1 cellular context compared by ENCODE assay signal in the genomic region with DNA sequence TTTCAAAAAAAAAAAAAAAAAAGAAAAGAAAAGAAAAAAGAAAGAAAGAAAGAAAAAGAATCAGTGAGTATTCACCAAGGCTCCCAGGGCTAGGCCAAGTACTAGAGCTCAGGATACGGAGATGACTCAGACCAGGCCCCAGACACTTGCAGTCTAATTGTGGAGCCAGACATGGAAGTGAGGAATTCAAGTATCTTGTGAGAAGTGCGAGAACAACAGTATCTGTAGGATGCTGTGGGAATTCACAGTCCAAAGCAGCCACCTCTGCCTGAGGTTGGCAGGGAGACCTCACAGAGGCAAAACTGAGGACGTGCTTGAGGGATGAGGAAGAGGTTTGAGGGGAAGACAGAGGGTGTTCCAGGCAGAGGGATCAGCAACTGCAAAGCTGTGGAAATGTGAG.
TF ChIP-seq lines count a peak whose summit lies in the region.

No MANE protein-coding gene starts in this region.

TF ChIP-seq in H1, 55 proteins besides CTCF, POLR2A, EP300 and RAD21:
- TF ChIP-seq SP4 (IDR thresholded peaks at IDR 0.05; ENCODE audit: low read length) (no peak), BRCA1 (IDR thresholded peaks at IDR 0.05; ENCODE audit: low read depth, low read length) (no peak), NANOG (IDR thresholded peaks at IDR 0.05; ENCODE audit: insufficient read depth, low read depth, low read length, poor library complexity, severe bottlenecking) (no peak), SRF (IDR thresholded peaks at IDR 0.05; ENCODE audit: low read depth, low read length) (no peak), EGR1 (IDR thresholded peaks at IDR 0.05; ENCODE audit: borderline replicate concordance, low read depth, low read length) (no peak), FOSL1 (IDR thresholded peaks at IDR 0.05; ENCODE audit: insufficient read depth, low read depth, low read length) (no peak), GTF2F1 (IDR thresholded peaks at IDR 0.05; ENCODE audit: borderline replicate concordance, low read depth, low read length) (no peak), BCL11A (IDR thresholded peaks at IDR 0.05; ENCODE audit: low read depth in 2 of 2, low read length in 2 of 2) (no peak), SAP30 (IDR thresholded peaks at IDR 0.05; ENCODE audit: insufficient read depth, insufficient replicate concordance, low read length) (no peak), CBX8 (IDR thresholded peaks at IDR 0.05; ENCODE audit: borderline replicate concordance, low read depth, low read length) (no peak), CHD2 (IDR thresholded peaks at IDR 0.05; ENCODE audit: low read length) (no peak), RXRA (IDR thresholded peaks at IDR 0.05; ENCODE audit: insufficient read depth, low read depth, low read length) (no peak)
- TF ChIP-seq, protein P1, sequence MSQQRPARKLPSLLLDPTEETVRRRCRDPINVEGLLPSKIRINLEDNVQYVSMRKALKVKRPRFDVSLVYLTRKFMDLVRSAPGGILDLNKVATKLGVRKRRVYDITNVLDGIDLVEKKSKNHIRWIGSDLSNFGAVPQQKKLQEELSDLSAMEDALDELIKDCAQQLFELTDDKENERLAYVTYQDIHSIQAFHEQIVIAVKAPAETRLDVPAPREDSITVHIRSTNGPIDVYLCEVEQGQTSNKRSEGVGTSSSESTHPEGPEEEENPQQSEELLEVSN (IDR thresholded peaks at IDR 0.05): no peak
- TF ChIP-seq, protein P2, sequence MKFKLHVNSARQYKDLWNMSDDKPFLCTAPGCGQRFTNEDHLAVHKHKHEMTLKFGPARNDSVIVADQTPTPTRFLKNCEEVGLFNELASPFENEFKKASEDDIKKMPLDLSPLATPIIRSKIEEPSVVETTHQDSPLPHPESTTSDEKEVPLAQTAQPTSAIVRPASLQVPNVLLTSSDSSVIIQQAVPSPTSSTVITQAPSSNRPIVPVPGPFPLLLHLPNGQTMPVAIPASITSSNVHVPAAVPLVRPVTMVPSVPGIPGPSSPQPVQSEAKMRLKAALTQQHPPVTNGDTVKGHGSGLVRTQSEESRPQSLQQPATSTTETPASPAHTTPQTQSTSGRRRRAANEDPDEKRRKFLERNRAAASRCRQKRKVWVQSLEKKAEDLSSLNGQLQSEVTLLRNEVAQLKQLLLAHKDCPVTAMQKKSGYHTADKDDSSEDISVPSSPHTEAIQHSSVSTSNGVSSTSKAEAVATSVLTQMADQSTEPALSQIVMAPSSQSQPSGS (IDR thresholded peaks at IDR 0.05; ENCODE audit: low read length): no peak
- TF ChIP-seq, protein P3, sequence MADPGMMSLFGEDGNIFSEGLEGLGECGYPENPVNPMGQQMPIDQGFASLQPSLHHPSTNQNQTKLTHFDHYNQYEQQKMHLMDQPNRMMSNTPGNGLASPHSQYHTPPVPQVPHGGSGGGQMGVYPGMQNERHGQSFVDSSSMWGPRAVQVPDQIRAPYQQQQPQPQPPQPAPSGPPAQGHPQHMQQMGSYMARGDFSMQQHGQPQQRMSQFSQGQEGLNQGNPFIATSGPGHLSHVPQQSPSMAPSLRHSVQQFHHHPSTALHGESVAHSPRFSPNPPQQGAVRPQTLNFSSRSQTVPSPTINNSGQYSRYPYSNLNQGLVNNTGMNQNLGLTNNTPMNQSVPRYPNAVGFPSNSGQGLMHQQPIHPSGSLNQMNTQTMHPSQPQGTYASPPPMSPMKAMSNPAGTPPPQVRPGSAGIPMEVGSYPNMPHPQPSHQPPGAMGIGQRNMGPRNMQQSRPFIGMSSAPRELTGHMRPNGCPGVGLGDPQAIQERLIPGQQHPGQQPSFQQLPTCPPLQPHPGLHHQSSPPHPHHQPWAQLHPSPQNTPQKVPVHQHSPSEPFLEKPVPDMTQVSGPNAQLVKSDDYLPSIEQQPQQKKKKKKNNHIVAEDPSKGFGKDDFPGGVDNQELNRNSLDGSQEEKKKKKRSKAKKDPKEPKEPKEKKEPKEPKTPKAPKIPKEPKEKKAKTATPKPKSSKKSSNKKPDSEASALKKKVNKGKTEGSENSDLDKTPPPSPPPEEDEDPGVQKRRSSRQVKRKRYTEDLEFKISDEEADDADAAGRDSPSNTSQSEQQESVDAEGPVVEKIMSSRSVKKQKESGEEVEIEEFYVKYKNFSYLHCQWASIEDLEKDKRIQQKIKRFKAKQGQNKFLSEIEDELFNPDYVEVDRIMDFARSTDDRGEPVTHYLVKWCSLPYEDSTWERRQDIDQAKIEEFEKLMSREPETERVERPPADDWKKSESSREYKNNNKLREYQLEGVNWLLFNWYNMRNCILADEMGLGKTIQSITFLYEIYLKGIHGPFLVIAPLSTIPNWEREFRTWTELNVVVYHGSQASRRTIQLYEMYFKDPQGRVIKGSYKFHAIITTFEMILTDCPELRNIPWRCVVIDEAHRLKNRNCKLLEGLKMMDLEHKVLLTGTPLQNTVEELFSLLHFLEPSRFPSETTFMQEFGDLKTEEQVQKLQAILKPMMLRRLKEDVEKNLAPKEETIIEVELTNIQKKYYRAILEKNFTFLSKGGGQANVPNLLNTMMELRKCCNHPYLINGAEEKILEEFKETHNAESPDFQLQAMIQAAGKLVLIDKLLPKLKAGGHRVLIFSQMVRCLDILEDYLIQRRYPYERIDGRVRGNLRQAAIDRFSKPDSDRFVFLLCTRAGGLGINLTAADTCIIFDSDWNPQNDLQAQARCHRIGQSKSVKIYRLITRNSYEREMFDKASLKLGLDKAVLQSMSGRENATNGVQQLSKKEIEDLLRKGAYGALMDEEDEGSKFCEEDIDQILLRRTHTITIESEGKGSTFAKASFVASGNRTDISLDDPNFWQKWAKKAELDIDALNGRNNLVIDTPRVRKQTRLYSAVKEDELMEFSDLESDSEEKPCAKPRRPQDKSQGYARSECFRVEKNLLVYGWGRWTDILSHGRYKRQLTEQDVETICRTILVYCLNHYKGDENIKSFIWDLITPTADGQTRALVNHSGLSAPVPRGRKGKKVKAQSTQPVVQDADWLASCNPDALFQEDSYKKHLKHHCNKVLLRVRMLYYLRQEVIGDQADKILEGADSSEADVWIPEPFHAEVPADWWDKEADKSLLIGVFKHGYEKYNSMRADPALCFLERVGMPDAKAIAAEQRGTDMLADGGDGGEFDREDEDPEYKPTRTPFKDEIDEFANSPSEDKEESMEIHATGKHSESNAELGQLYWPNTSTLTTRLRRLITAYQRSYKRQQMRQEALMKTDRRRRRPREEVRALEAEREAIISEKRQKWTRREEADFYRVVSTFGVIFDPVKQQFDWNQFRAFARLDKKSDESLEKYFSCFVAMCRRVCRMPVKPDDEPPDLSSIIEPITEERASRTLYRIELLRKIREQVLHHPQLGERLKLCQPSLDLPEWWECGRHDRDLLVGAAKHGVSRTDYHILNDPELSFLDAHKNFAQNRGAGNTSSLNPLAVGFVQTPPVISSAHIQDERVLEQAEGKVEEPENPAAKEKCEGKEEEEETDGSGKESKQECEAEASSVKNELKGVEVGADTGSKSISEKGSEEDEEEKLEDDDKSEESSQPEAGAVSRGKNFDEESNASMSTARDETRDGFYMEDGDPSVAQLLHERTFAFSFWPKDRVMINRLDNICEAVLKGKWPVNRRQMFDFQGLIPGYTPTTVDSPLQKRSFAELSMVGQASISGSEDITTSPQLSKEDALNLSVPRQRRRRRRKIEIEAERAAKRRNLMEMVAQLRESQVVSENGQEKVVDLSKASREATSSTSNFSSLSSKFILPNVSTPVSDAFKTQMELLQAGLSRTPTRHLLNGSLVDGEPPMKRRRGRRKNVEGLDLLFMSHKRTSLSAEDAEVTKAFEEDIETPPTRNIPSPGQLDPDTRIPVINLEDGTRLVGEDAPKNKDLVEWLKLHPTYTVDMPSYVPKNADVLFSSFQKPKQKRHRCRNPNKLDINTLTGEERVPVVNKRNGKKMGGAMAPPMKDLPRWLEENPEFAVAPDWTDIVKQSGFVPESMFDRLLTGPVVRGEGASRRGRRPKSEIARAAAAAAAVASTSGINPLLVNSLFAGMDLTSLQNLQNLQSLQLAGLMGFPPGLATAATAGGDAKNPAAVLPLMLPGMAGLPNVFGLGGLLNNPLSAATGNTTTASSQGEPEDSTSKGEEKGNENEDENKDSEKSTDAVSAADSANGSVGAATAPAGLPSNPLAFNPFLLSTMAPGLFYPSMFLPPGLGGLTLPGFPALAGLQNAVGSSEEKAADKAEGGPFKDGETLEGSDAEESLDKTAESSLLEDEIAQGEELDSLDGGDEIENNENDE (IDR thresholded peaks at IDR 0.05; ENCODE audit: insufficient replicate concordance, low read length): no peak
